In genomic region chr16:70647461-70648359, GRCh38 we compare ENCODE assay signal across 3 cellular contexts.
TF ChIP-seq lines count a peak whose summit lies in the region.

No MANE protein-coding gene starts in this region.

TF ChIP-seq in GM23338, 12 proteins besides CTCF, POLR2A, EP300 and RAD21:
- no peak for TF ChIP-seq ZNF462 (CRISPR knock-in tag; IDR thresholded peaks at IDR 0.05)

TF ChIP-seq in K562, 482 proteins besides CTCF, POLR2A, EP300 and RAD21:
- TF ChIP-seq ZNF282 (CRISPR knock-in tag; IDR thresholded peaks at IDR 0.05) (no peak), USF1 (CRISPR knock-in tag; IDR thresholded peaks at IDR 0.05) (0 out of 2 replicates have a peak, but pooled peaks have one; percentile 11)

TF ChIP-seq in GM12891, 5 proteins besides CTCF, POLR2A, EP300 and RAD21:
- no peak for TF ChIP-seq PAX5 (IDR thresholded peaks at IDR 0.05; ENCODE audit: insufficient read depth, low read length, severe bottlenecking)
- no peak for TF ChIP-seq SPI1 (IDR thresholded peaks at IDR 0.05; ENCODE audit: low read depth, low read length)
- TF ChIP-seq POU2F2 (IDR thresholded peaks at IDR 0.05; ENCODE audit: low read depth, low read length) = no peak
- TF ChIP-seq TAF1 (IDR thresholded peaks at IDR 0.05; ENCODE audit: low read depth, low read length) = no peak
- TF ChIP-seq POLR2AphosphoS5 (IDR thresholded peaks at IDR 0.05; ENCODE audit: low read depth, low read length) = no peak
